In genomic region chr15:71278989-71279756, GRCh38 we compare ENCODE assay signal across 8 cellular contexts.
DNase-seq lines count a peak whose midpoint lies in the region; ATAC-seq, FAIRE-seq and TF ChIP-seq lines count a peak whose summit lies in the region.

No MANE protein-coding gene starts in this region.

- TF ChIP-seq POLR2A in tibial nerve (IDR thresholded peaks at IDR 0.05) (no peak), GM12891 (IDR thresholded peaks at IDR 0.05; ENCODE audit: low read depth, low read length) (no peak), GM18505 (IDR thresholded peaks at IDR 0.05; ENCODE audit: borderline replicate concordance, extremely low read depth, insufficient read depth, insufficient read length) (no peak)

- no peak for FAIRE-seq in GM12891 (lab: Jason Lieb, UNC)

- H3K27me3 ChIP-seq in left ventricle myocardium inferior (ENCODE audit: low read depth) (no peaks in the 10 kb centered on the region), tibial nerve (no peaks in the 10 kb centered on the region)

- DNase-seq in LHCN-M2 (ENCODE audit: low read depth) (peak; percentile 89), SHP77 treated with DMSO at 0.1 percent for 48 hours (lab: John Stamatoyannopoulos, UW) (peak; percentile 85), left ventricle myocardium inferior (no peak), tibial nerve (ENCODE audit: low spot score in 2 of 2) (peak; percentile 15 to 91), GM12891 (ENCODE audit: insufficient read length, low spot score) (no peak)
- DNase-seq in activated CD4-positive, CD25-positive, alpha-beta regulatory T cell (lab: John Stamatoyannopoulos, UW) = no peak

- H3K27ac ChIP-seq in left ventricle myocardium inferior (replicated peaks) (peak overlapping the region; percentile 74), tibial nerve (peak overlapping the region in 2 of 4 donors; percentile 78 to 79)

- WGBS in tibial nerve, 2 donors = 47 to 51% methylated on average over 15 of the region's 15 CpGs

- ATAC-seq in GM18517 (IDR thresholded peaks at IDR 0.05; ENCODE audit: unreplicated experiment) (no peak), GM18505 (IDR thresholded peaks at IDR 0.05; ENCODE audit: unreplicated experiment) (no peak)

- H3K4me3 ChIP-seq in left ventricle myocardium inferior = no peak overlapping the region
- no peak overlapping the region for H3K4me3 ChIP-seq in tibial nerve

- no peaks in the 10 kb centered on the region for H3K9me3 ChIP-seq in left ventricle myocardium inferior (replicated peaks)
- no peaks in the 10 kb centered on the region for H3K9me3 ChIP-seq in tibial nerve

- H3K36me3 ChIP-seq in left ventricle myocardium inferior (no peaks in the 10 kb centered on the region), tibial nerve (no peaks in the 10 kb centered on the region)

- no peak for TF ChIP-seq CTCF in left ventricle myocardium inferior (IDR thresholded peaks at IDR 0.05; ENCODE audit: borderline replicate concordance)
- TF ChIP-seq CTCF in tibial nerve (IDR thresholded peaks at IDR 0.05) = no peak

- H3K4me1 ChIP-seq in left ventricle myocardium inferior (peaks cover 30% of the 10 kb centered on the region), tibial nerve (peaks cover 0 to 22% (median 2%) of the 10 kb centered on the region in 4 donors)

- intact Hi-C loops in left ventricle myocardium inferior (cut with micrococcal nuclease) = no loop called here

- TF ChIP-seq EP300 in tibial nerve (IDR thresholded peaks at IDR 0.05) = peak; percentile 27 to 77

TF ChIP-seq in GM12891, 5 proteins besides CTCF, POLR2A, EP300 and RAD21:
- TF ChIP-seq POLR2AphosphoS5 (IDR thresholded peaks at IDR 0.05; ENCODE audit: low read depth, low read length) (no peak), TAF1 (IDR thresholded peaks at IDR 0.05; ENCODE audit: low read depth, low read length) (no peak), POU2F2 (IDR thresholded peaks at IDR 0.05; ENCODE audit: low read depth, low read length) (no peak), PAX5 (IDR thresholded peaks at IDR 0.05; ENCODE audit: insufficient read depth, low read length, severe bottlenecking) (no peak), SPI1 (IDR thresholded peaks at IDR 0.05; ENCODE audit: low read depth, low read length) (no peak)

Comparison
In these comparisons a context has a peak if more than half of its experiments do, and no peak if none do; other contexts are left out.
1. DNase-seq: peak in LHCN-M2 (single experiment), SHP77 treated with DMSO at 0.1 percent for 48 hours (single experiment) and tibial nerve (2 of 2); none in left ventricle myocardium inferior (single experiment), GM12891 (single experiment) and activated CD4-positive, CD25-positive, alpha-beta regulatory T cell (0 of 4).